Comparison of ENCODE assay signal across 8 cellular contexts in the genomic region with DNA sequence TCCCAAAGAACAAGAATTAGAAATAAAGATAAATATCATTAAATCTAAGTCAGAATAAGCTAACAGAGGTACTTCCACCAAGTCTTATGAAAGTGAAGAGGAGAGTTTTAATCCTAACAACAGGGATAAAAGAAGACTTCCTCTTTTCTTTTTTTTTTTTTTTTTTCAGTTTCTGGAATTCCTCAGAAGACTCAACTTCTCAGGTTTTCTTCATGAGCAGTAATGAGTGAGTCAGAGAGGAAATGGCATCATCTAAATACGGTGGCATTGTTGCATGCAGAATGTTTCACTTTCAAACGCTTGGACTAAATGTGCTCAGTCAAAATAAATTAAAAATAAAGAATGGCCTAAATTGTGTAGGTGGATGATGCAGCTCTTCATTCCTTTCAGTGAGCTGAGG. TPM values are rescaled to one million over a fixed set of nuclear protein-coding genes. Genes with fewer than 3 reads are reported as not detected.
A peak's percentile ranks its signal among the peaks of the same experiment; 100 is the strongest.
DNase-seq lines count a peak whose midpoint lies in the region; ATAC-seq and TF ChIP-seq lines count a peak whose summit lies in the region.

No MANE protein-coding gene starts in this region.

- peaks cover 22% of the 10 kb centered on the region for H3K4me1 ChIP-seq in CD4-positive, alpha-beta memory T cell (ENCODE audit: insufficient read depth, low read length)
- H3K4me1 ChIP-seq in lower lobe of right lung (no peaks in the 10 kb centered on the region), ascending aorta (no peaks in the 10 kb centered on the region)

- H3K27me3 Mint-ChIP-seq in CD4-positive, alpha-beta memory T cell = no peaks in the 10 kb centered on the region

- peak overlapping the region in 6 of 8 donors; percentile 12 to 66 (median 26) for H3K4me3 Mint-ChIP-seq in CD4-positive, alpha-beta memory T cell

- H3K9me3 Mint-ChIP-seq in CD4-positive, alpha-beta memory T cell = no peaks in the 10 kb centered on the region

- no peaks in the 10 kb centered on the region for H3K9me3 ChIP-seq in CD4-positive, alpha-beta memory T cell (ENCODE audit: control insufficient read depth in 1 of 2, low read length in 2 of 2)
- H3K9me3 ChIP-seq in lower lobe of right lung (peaks cover 9% of the 10 kb centered on the region), ascending aorta (no peaks in the 10 kb centered on the region)

- H3K4me1 Mint-ChIP-seq in CD4-positive, alpha-beta memory T cell = peaks cover 12 to 21% (median 15%) of the 10 kb centered on the region in 4 donors

- H3K27ac Mint-ChIP-seq in CD4-positive, alpha-beta memory T cell = peak overlapping the region in 2 of 7 donors; percentile 8 to 23

- POLR2A ChIA-PET in CD4-positive, alpha-beta memory T cell (lab: Charles Lee; ENCODE audit: partially characterized antibody) = interaction anchor here (1.5 kb wide), 1 partner anchor 45 kb away, joined by 8 read pairs; a partner anchor contains a TSS

- intact Hi-C loops in CD4-positive, alpha-beta memory T cell (cut with micrococcal nuclease) = no loop called here
- intact Hi-C loops in lower lobe of right lung (cut with DNase I) = no loop called here
- intact Hi-C loops in ascending aorta (cut with DNase I) = no loop called here

- H3K36me3 Mint-ChIP-seq in CD4-positive, alpha-beta memory T cell = no peaks in the 10 kb centered on the region

- ATAC-seq in HG02798 (IDR thresholded peaks at IDR 0.05; ENCODE audit: poor library complexity, unreplicated experiment) = peak; percentile 45
- ATAC-seq in lower lobe of right lung = peak; percentile 57 to 63
- ATAC-seq in GM21381 (IDR thresholded peaks at IDR 0.05; ENCODE audit: unreplicated experiment) = no peak

- no peaks in the 10 kb centered on the region for H3K27me3 ChIP-seq in CD4-positive, alpha-beta memory T cell (ENCODE audit: insufficient read depth, low read length)
- no peaks in the 10 kb centered on the region for H3K27me3 ChIP-seq in lower lobe of right lung (ENCODE audit: low read depth)
- H3K27me3 ChIP-seq in ascending aorta = no peaks in the 10 kb centered on the region

- no peaks in the 10 kb centered on the region for H3K36me3 ChIP-seq in CD4-positive, alpha-beta memory T cell (ENCODE audit: insufficient read depth, low read length)
- H3K36me3 ChIP-seq in lower lobe of right lung (no peaks in the 10 kb centered on the region), ascending aorta (no peaks in the 10 kb centered on the region)

- no peak for DNase-seq in CD4-positive, alpha-beta memory T cell
- DNase-seq in lower lobe of right lung = no peak
- no peak for DNase-seq in ascending aorta (ENCODE audit: low spot score in 2 of 2)
- no peak for DNase-seq in pons (ENCODE audit: low spot score)
- no peak for DNase-seq in anterior cingulate cortex (lab: John Stamatoyannopoulos, UW)

- no peak overlapping the region for H3K27ac ChIP-seq in CD4-positive, alpha-beta memory T cell (ENCODE audit: low read depth, low read length)
- H3K27ac ChIP-seq in lower lobe of right lung = no peak overlapping the region
- no peak overlapping the region for H3K27ac ChIP-seq in ascending aorta

- TF ChIP-seq CTCF in WI38 (IDR thresholded peaks at IDR 0.05; ENCODE audit: low read depth, low read length) = no peak
- no peak for TF ChIP-seq CTCF in lower lobe of right lung (IDR thresholded peaks at IDR 0.05)
- TF ChIP-seq CTCF in ascending aorta (IDR thresholded peaks at IDR 0.05) = no peak

- CTCF ChIA-PET in CD4-positive, alpha-beta memory T cell (lab: Charles Lee; ENCODE audit: partially characterized antibody) = interaction anchor here (0.7 to 2.0 kb wide), 7 partner anchors 12 to 175 kb away, joined by 3 to 5 read pairs (median 3); no protein-coding TSS in a partner anchor

- H3K4me3 ChIP-seq in CD4-positive, alpha-beta memory T cell (ENCODE audit: low read length in 2 of 2) = no peak overlapping the region
- peak overlapping the region; percentile 40 for H3K4me3 ChIP-seq in WI38 (ENCODE audit: low read depth, low read length)
- H3K4me3 ChIP-seq in lower lobe of right lung = no peak overlapping the region
- no peak overlapping the region for H3K4me3 ChIP-seq in ascending aorta

RNA-seq across cellular contexts. Expression of a gene that starts 45.6 kb away (rescaled TPM):
- total RNA-seq in CD4-positive, alpha-beta memory T cell = 100 to 1,000 TPM; 218 to 225 TPM
- 100 to 1,000 TPM; 506 to 524 TPM for polyA plus RNA-seq in CD4-positive, alpha-beta memory T cell
- 18.5 TPM for total RNA-seq in lower lobe of right lung
- total RNA-seq in ascending aorta = 1.4 TPM

Comparison
In these comparisons a context has a peak if more than half of its experiments do, and no peak if none do; other contexts are left out.
1. RNA of a gene that starts 45.6 kb away (total RNA-seq): 218 to 225 TPM in CD4-positive, alpha-beta memory T cell; 18.5 TPM in lower lobe of right lung (single experiment) and 1.4 TPM in ascending aorta (single experiment); every median in the first group is over 10 times any median in the second.